ENCODE assay signal across 8 cellular contexts in the genomic region with DNA sequence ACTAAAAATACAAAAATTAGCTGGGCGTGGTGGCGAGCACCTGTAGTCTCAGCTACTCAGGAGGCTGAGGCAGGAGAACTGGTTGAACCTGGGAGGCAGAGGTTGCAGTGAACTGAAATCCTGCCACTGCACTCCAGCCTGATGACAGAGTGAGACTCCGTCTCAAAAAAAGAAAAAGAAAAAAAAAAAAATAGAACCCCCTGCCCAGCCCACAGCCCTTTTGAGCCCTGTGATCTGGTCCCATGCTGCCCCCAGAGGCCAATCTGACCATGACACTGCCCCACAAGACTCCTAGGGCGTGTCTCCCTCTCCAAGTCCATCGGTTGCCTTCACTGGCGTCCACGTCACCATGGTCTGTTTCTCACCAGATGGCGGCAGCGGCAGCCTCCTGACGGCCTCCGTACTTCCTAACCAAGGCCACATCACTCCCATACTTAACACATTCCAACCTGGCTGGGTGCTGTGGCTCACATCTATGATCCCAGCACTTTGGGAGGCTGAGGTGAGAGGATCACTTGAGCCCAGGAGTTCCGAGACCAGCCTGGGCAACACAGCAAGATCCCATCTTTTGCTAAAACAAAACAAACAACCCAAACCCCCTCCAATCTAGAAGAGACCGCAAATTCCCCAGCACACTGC. TPM values are rescaled to one million over a fixed set of nuclear protein-coding genes. Genes with fewer than 3 reads are reported as not detected.
DNase-seq lines count a peak whose midpoint lies in the region; TF ChIP-seq lines count a peak whose summit lies in the region.

No MANE protein-coding gene starts in this region.

- peak; percentile 33 for DNase-seq in COLO668 (lab: John Stamatoyannopoulos, UW; ENCODE audit: unreplicated experiment)
- DNase-seq in H7 = peak; percentile 95
- DNase-seq in fibroblast of peridontal ligament (ENCODE audit: extremely low read depth) = peak; percentile 41
- peak; percentile 47 for DNase-seq in progenitor cell of endocrine pancreas (ENCODE audit: low spot score, unreplicated experiment)
- DNase-seq in NCI-H1048 (lab: John Stamatoyannopoulos, UW) = no peak
- DNase-seq in NCI-H446 (lab: John Stamatoyannopoulos, UW) = no peak
- DNase-seq in esophagus squamous epithelium (lab: John Stamatoyannopoulos, UW) = no peak

- H3K4me1 ChIP-seq in esophagus squamous epithelium = peaks cover 21 to 31% (median 22%) of the 10 kb centered on the region in 3 donors

- H3K9me3 Mint-ChIP-seq in progenitor cell of endocrine pancreas (ENCODE audit: low read depth) = no peaks in the 10 kb centered on the region

- no peaks in the 10 kb centered on the region for H3F3A ChIP-seq in SU-DHL-6 (ENCODE audit: insufficient read depth)

- no peak overlapping the region for H3K27ac Mint-ChIP-seq in progenitor cell of endocrine pancreas

- peaks cover 21% of the 10 kb centered on the region for H3K36me3 Mint-ChIP-seq in progenitor cell of endocrine pancreas (ENCODE audit: insufficient read depth)

- peak; percentile 48 for TF ChIP-seq CTCF in SU-DHL-6 (IDR thresholded peaks at IDR 0.05; ENCODE audit: insufficient read depth, low read length, poor library complexity, severe bottlenecking)
- TF ChIP-seq CTCF in progenitor cell of endocrine pancreas (IDR thresholded peaks at IDR 0.05; ENCODE audit: unreplicated experiment) = peak; percentile 65
- TF ChIP-seq CTCF in esophagus squamous epithelium (IDR thresholded peaks at IDR 0.05) = peak in 2 of 6 experiments; percentile 30 to 35

- H3K27ac ChIP-seq in SU-DHL-6 (ENCODE audit: low read depth, low read length) = no peak overlapping the region
- no peak overlapping the region for H3K27ac ChIP-seq in esophagus squamous epithelium

- no peaks in the 10 kb centered on the region for H3K79me2 ChIP-seq in SU-DHL-6 (ENCODE audit: insufficient read depth, low read length)

- no peak overlapping the region for H3K9ac ChIP-seq in SU-DHL-6 (ENCODE audit: low read length)

- 79 to 81% methylated on average over 13 of the region's 13 CpGs for WGBS in esophagus squamous epithelium, 2 donors

- intact Hi-C loops in esophagus squamous epithelium (cut with DNase I) = no loop called here

- no peak overlapping the region for H3K4me3 ChIP-seq in H7 (ENCODE audit: insufficient read depth, low read depth, low read length)
- H3K4me3 ChIP-seq in SU-DHL-6 (ENCODE audit: insufficient read depth, low read length, poor library complexity, severe bottlenecking) = no peak overlapping the region
- H3K4me3 ChIP-seq in esophagus squamous epithelium = no peak overlapping the region

- H3K4me3 Mint-ChIP-seq in progenitor cell of endocrine pancreas (ENCODE audit: low read depth) = no peak overlapping the region

- H3K4me1 Mint-ChIP-seq in progenitor cell of endocrine pancreas (ENCODE audit: low read depth) = no peaks in the 10 kb centered on the region

- H2AFZ ChIP-seq in SU-DHL-6 (ENCODE audit: low read depth, low read length, severe bottlenecking) = no peak overlapping the region

- H3K9me3 ChIP-seq in SU-DHL-6 (ENCODE audit: insufficient read depth, low read length) = no peaks in the 10 kb centered on the region
- no peaks in the 10 kb centered on the region for H3K9me3 ChIP-seq in esophagus squamous epithelium

- H3K27me3 Mint-ChIP-seq in progenitor cell of endocrine pancreas = no peaks in the 10 kb centered on the region

- no peak overlapping the region for H3K4me2 ChIP-seq in SU-DHL-6 (ENCODE audit: low read depth, low read length, poor library complexity, severe bottlenecking)

- H3K27me3 ChIP-seq in H7 (ENCODE audit: control insufficient read depth, insufficient read depth, low read length) (no peaks in the 10 kb centered on the region), SU-DHL-6 (ENCODE audit: low read length) (no peaks in the 10 kb centered on the region), esophagus squamous epithelium (no peaks in the 10 kb centered on the region)

- no peaks in the 10 kb centered on the region for H4K20me1 ChIP-seq in SU-DHL-6 (ENCODE audit: low read depth, low read length)

- H3K9me2 ChIP-seq in SU-DHL-6 (replicated peaks; ENCODE audit: insufficient read depth, low read length) = no peaks in the 10 kb centered on the region

- TF ChIP-seq POLR2A in esophagus squamous epithelium (IDR thresholded peaks at IDR 0.05) = no peak

- H3K36me3 ChIP-seq in H7 (replicated peaks; ENCODE audit: control insufficient read depth, insufficient read depth, low read length) (peaks cover 9% of the 10 kb centered on the region), SU-DHL-6 (ENCODE audit: low read length) (no peaks in the 10 kb centered on the region), esophagus squamous epithelium (peaks cover 7 to 63% (median 12%) of the 10 kb centered on the region in 3 donors)

RNA-seq across cellular contexts. Expression of gene STX1A, which starts 18.0 kb away (rescaled TPM):
- 16.8 and 19.4 TPM in 2 replicates for total RNA-seq in H7 (2014; rRNA removed; shearing (Covaris generic))
- 40.9 and 46.6 TPM in 2 replicates for total RNA-seq in progenitor cell of endocrine pancreas
- total RNA-seq in esophagus squamous epithelium = 1 to 10 TPM in 3 of 4 donors, under 1 TPM in 1; 0.94 to 4.0 (median 1.8) TPM

RNA-seq across cellular contexts. Expression of gene BUD23, which starts 18.1 kb away (rescaled TPM):
- 39.3 and 48.0 TPM in 2 replicates for total RNA-seq in H7 (2014; rRNA removed; shearing (Covaris generic))
- 57.9 and 58.8 TPM in 2 replicates for total RNA-seq in progenitor cell of endocrine pancreas
- 10 to 100 TPM; 24.9 to 44.7 (median 42.6) TPM for total RNA-seq in esophagus squamous epithelium

RNA-seq across cellular contexts. Expression of gene DNAJC30, which starts 18.2 kb away (rescaled TPM):
- 2.4 and 2.7 TPM in 2 replicates for total RNA-seq in H7 (2014; rRNA removed; shearing (Covaris generic))
- total RNA-seq in progenitor cell of endocrine pancreas = 10.4 and 11.1 TPM in 2 replicates
- 1 to 10 TPM; 2.7 to 5.7 (median 4.8) TPM for total RNA-seq in esophagus squamous epithelium

RNA-seq across cellular contexts. Expression of gene VPS37D, which starts 33.8 kb away (rescaled TPM):
- total RNA-seq in H7 (2014; rRNA removed; shearing (Covaris generic)) = 6.0 and 6.4 TPM in 2 replicates
- total RNA-seq in progenitor cell of endocrine pancreas (15.0 and 15.6 TPM in 2 replicates), esophagus squamous epithelium (1 to 10 TPM in 1 of 4 donors, under 1 TPM in 1, not detected in 2; 0.97 to 1.3 TPM)

RNA-seq across cellular contexts. Expression of gene ABHD11, which starts 37.1 kb away (rescaled TPM):
- total RNA-seq in H7 (2014; rRNA removed; shearing (Covaris generic)) = 21.2 and 25.7 TPM in 2 replicates
- total RNA-seq in progenitor cell of endocrine pancreas = 62.9 and 69.7 TPM in 2 replicates
- total RNA-seq in esophagus squamous epithelium = 10 to 100 TPM in 3 of 4 donors, 1 to 10 TPM in 1; 8.3 to 22.6 (median 19.3) TPM

Comparison
In these comparisons a context has a peak if more than half of its experiments do, and no peak if none do; other contexts are left out.
1. DNase-seq: peak in COLO668 (single experiment), H7 (single experiment), fibroblast of peridontal ligament (single experiment) and progenitor cell of endocrine pancreas (single experiment); none in NCI-H1048 (single experiment), NCI-H446 (0 of 2) and esophagus squamous epithelium (single experiment).